In genomic region chr15:40564591-40565332, GRCh38 we compare ENCODE assay signal across 8 cellular contexts. TPM values are rescaled to one million over a fixed set of nuclear protein-coding genes. Genes with fewer than 3 reads are reported as not detected.
DNase-seq lines count a peak whose midpoint lies in the region; ATAC-seq, FAIRE-seq and TF ChIP-seq lines count a peak whose summit lies in the region.

A gene with protein sequence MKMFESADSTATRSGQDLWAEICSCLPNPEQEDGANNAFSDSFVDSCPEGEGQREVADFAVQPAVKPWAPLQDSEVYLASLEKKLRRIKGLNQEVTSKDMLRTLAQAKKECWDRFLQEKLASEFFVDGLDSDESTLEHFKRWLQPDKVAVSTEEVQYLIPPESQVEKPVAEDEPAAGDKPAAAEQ (minus strand): TSS chr15:40565042. CDS start chr15:40563015, 2,027 bp downstream.

- H3K4me1 ChIP-seq in pancreas, result peaks cover 0 to 7% (median 4%) of the 10 kb centered on the region in 3 donors
- peaks cover 0 to 25% (median 10%) of the 10 kb centered on the region in 4 donors for H3K4me1 ChIP-seq in tibial artery

- FAIRE-seq in pancreas (lab: Jason Lieb, UNC), result peak; percentile 93

- no peaks in the 10 kb centered on the region for H3K9me3 Mint-ChIP-seq in activated naive CD8-positive, alpha-beta T cell treated with anti-CD3 and anti-CD28 coated beads, Interleukin-2, amount 50 U/mL, for 24 hours

- no peak for TF ChIP-seq CTCF in GM12865 (IDR thresholded peaks at IDR 0.05; ENCODE audit: insufficient read depth, low read depth, low read length, missing control alignments)
- TF ChIP-seq CTCF in pancreas (IDR thresholded peaks at IDR 0.05), result no peak
- TF ChIP-seq CTCF in tibial artery (IDR thresholded peaks at IDR 0.05), result no peak

- 0% methylated on average over 40 of the region's 40 CpGs for WGBS in pancreas, 2 donors

- H3K27me3 ChIP-seq in pancreas (no peaks in the 10 kb centered on the region), tibial artery (no peaks in the 10 kb centered on the region)

- peaks cover 19% of the 10 kb centered on the region for H3K36me3 Mint-ChIP-seq in activated naive CD8-positive, alpha-beta T cell treated with anti-CD3 and anti-CD28 coated beads, Interleukin-2, amount 50 U/mL, for 24 hours (ENCODE audit: low read depth)

- intact Hi-C loops in Right ventricle myocardium superior (cut with DNase I) (no loop called here), pancreas (cut with DNase I) (no loop called here), tibial artery (cut with DNase I; ENCODE audit: low total_unique reads) (loop anchor here (10.0 kb wide), 1 partner anchor 120 kb away; the partner anchor contains the start of gene BAHD1)

- peak within 1 kb of the TSS; percentile 98 for H3K4me3 ChIP-seq in GM12865 (ENCODE audit: low read depth, low read length)
- peak within 1 kb of the TSS; percentile 69 to 91 (median 82) for H3K4me3 ChIP-seq in pancreas
- peak within 1 kb of the TSS; percentile 77 to 89 for H3K4me3 ChIP-seq in tibial artery

- peaks cover 54% of the 10 kb centered on the region for H3K4me1 Mint-ChIP-seq in activated naive CD8-positive, alpha-beta T cell treated with anti-CD3 and anti-CD28 coated beads, Interleukin-2, amount 50 U/mL, for 24 hours

- peak within 1 kb of the TSS; percentile 93 for H3K4me3 Mint-ChIP-seq in activated naive CD8-positive, alpha-beta T cell treated with anti-CD3 and anti-CD28 coated beads, Interleukin-2, amount 50 U/mL, for 24 hours

- H3K27me3 Mint-ChIP-seq in activated naive CD8-positive, alpha-beta T cell treated with anti-CD3 and anti-CD28 coated beads, Interleukin-2, amount 50 U/mL, for 24 hours, result no peaks in the 10 kb centered on the region

- DNase-seq in GM12865 (ENCODE audit: low read depth) (peak; percentile 99), NCI-H1417 treated with DMSO at 0.1 percent for 48 hours (lab: John Stamatoyannopoulos, UW) (peak; percentile 80), SW480 (ENCODE audit: low spot score) (peak; percentile 96), Right ventricle myocardium superior (peak; percentile 98), pancreas (peak; percentile 88 to 99 (median 97)), tibial artery (peak; percentile 99)
- peak; percentile 94 for DNase-seq in activated naive CD8-positive, alpha-beta T cell treated with anti-CD3 and anti-CD28 coated beads, Interleukin-2, amount 50 U/mL, for 24 hours

- H3K27ac Mint-ChIP-seq in activated naive CD8-positive, alpha-beta T cell treated with anti-CD3 and anti-CD28 coated beads, Interleukin-2, amount 50 U/mL, for 24 hours, result peak within 1 kb of the TSS; percentile 87

- H3K36me3 ChIP-seq in pancreas, result no peaks in the 10 kb centered on the region
- peaks cover 0 to 15% (median 9%) of the 10 kb centered on the region in 3 donors for H3K36me3 ChIP-seq in tibial artery

- H3K27ac ChIP-seq in pancreas (peak within 1 kb of the TSS; percentile 83 to 95 (median 88)), tibial artery (peak within 1 kb of the TSS; percentile 93 to 97)

- peak; percentile 93 for ATAC-seq in HG02763 (IDR thresholded peaks at IDR 0.05; ENCODE audit: unreplicated experiment)
- ATAC-seq in activated naive CD8-positive, alpha-beta T cell treated with anti-CD3 and anti-CD28 coated beads, Interleukin-2, amount 50 U/mL, for 24 hours, result peak; percentile 97
- peak; percentile 97 for ATAC-seq in Right ventricle myocardium superior (ENCODE audit: poor library complexity)
- ATAC-seq in pancreas, result peak; percentile 94 to 98 (median 96)

- H3K9me3 ChIP-seq in pancreas (no peaks in the 10 kb centered on the region), tibial artery (no peaks in the 10 kb centered on the region)

RNA-seq across cellular contexts. Expression of the gene that starts here (rescaled TPM):
- 16.5 TPM for total RNA-seq in Right ventricle myocardium superior
- 10 to 100 TPM; 13.5 to 22.6 (median 16.1) TPM for total RNA-seq in pancreas
- polyA plus RNA-seq in pancreas, result 10 to 100 TPM; 14.3 to 20.8 TPM

Comparison
In these comparisons a context has a peak if more than half of its experiments do, and no peak if none do; other contexts are left out.
1. Peak in every context shown above with its lines: DNase-seq, ATAC-seq, H3K4me3 ChIP-seq and H3K27ac ChIP-seq.